ENCODE assay signal across 10 cellular contexts in genomic region chr2:15608392-15608761, GRCh38.
"Had no signal": no experiment of that assay in that cellular context is flagged by ENCODE, and none has a peak within 500 bp of the region (broad histone marks: within the 10 kb centered on the region; RNA-seq: fewer than 3 reads in every experiment).

No MANE protein-coding gene starts in this region.

- H2AFZ ChIP-seq: GM23338 had no signal

- H3K4me2 ChIP-seq: GM23338, KMS-11 had no signal

- H3K27ac ChIP-seq: HL-60, KMS-11 had no signal

- DNase-seq: H9, HCEC 1CT, HFFc6, IMR-90, KBM-7 had no signal

- FAIRE-seq: H1, H54 had no signal

- H3K4me3 ChIP-seq: GM23338 had no signal

- H3K9ac ChIP-seq: KMS-11 had no signal

- ATAC-seq: GM23338 had no signal
